ENCODE assay signal across 15 cellular contexts in genomic region chr13:28441533-28441928, GRCh38. TPM values are rescaled to one million over a fixed set of nuclear protein-coding genes. Genes with fewer than 3 reads are reported as not detected.
DNase-seq lines count a peak whose midpoint lies in the region; ATAC-seq and TF ChIP-seq lines count a peak whose summit lies in the region.
"Had no signal": no experiment of that assay in that cellular context is flagged by ENCODE, and none has a peak within 500 bp of the region (broad histone marks: within the 10 kb centered on the region; RNA-seq: fewer than 3 reads in every experiment).

No MANE protein-coding gene starts in this region.

- H3K4me1 Mint-ChIP-seq in GM23338, result peaks cover 60% of the 10 kb centered on the region
- peaks cover 70% of the 10 kb centered on the region for H3K4me1 Mint-ChIP-seq in endothelial cell (ENCODE audit: unreplicated experiment)
- H3K4me1 Mint-ChIP-seq in MCF 10A (ENCODE audit: insufficient read depth, unreplicated experiment), result no peaks in the 10 kb centered on the region
- H3K4me1 Mint-ChIP-seq: B cell; CD4-positive, CD25-positive, alpha-beta regulatory T cell; CD8-positive, alpha-beta memory T cell had no signal

- H2AFZ ChIP-seq in GM23338 (no peak overlapping the region), Loucy (ENCODE audit: low read length) (no peak overlapping the region)
- H2AFZ ChIP-seq: GM23248 had no signal

- intact Hi-C loops in MCF 10A (cut with micrococcal nuclease), result no loop called here

- H3K36me3 ChIP-seq in GM23338 (ENCODE audit: insufficient read depth) (peaks cover 2% of the 10 kb centered on the region; the same call in 1 of the 2 replicates), Loucy (ENCODE audit: insufficient read depth, low read length) (peaks cover 42% of the 10 kb centered on the region)

- peak overlapping the region; percentile 65 for H3K9ac ChIP-seq in Loucy (ENCODE audit: low read depth, low read length, poor library complexity, severe bottlenecking)
- H3K9ac ChIP-seq: GM23248 had no signal

- peaks cover 19% of the 10 kb centered on the region; the same call in 1 of the 2 replicates for H3F3A ChIP-seq in GM23338 (replicated peaks; ENCODE audit: low read depth)
- H3F3A ChIP-seq in Loucy (ENCODE audit: low read depth), result no peaks in the 10 kb centered on the region

- H3K4me3 Mint-ChIP-seq in GM23338 (no peak overlapping the region; the same call in 2 of the 3 replicates), endothelial cell (ENCODE audit: unreplicated experiment) (peak overlapping the region; percentile 78), MCF 10A (ENCODE audit: unreplicated experiment) (no peak overlapping the region)
- H3K4me3 Mint-ChIP-seq: B cell; CD4-positive, CD25-positive, alpha-beta regulatory T cell; CD8-positive, alpha-beta memory T cell; HFFc6 had no signal

- DNase-seq in GM23338 (ENCODE audit: low spot score) (no peak), endothelial cell (ENCODE audit: low spot score) (no peak), MCF 10A (ENCODE audit: unreplicated experiment) (no peak), caudate nucleus (lab: John Stamatoyannopoulos, UW) (no peak)
- DNase-seq: C1 segment of cervical spinal cord; Caco-2; CD8-positive, alpha-beta memory T cell; GDM1; GM23248; HFFc6 had no signal

- CTCF ChIA-PET in MCF 10A (lab: Yijun Ruan, JAX), result no interaction called here

- H3K27ac ChIP-seq in GM23338 (ENCODE audit: low read depth) (peak overlapping the region; percentile 98), caudate nucleus (ENCODE audit: low read depth, low read length) (no peak overlapping the region)
- H3K27ac ChIP-seq: GM23248 had no signal

- ATAC-seq in GM23338 (no peak), HG03521 (IDR thresholded peaks at IDR 0.05; ENCODE audit: unreplicated experiment) (no peak)
- ATAC-seq: HCT116 had no signal

- TF ChIP-seq CTCF in GM23338 (conservative IDR thresholded peaks at IDR 0.05; ENCODE audit: low read depth in 2 of 2) (no peak), Loucy (conservative IDR thresholded peaks at IDR 0.05; ENCODE audit: low read length) (no peak), endothelial cell (IDR thresholded peaks at IDR 0.05; ENCODE audit: unreplicated experiment) (no peak), MCF 10A (IDR thresholded peaks at IDR 0.05; ENCODE audit: unreplicated experiment) (no peak)

- H3K27me3 Mint-ChIP-seq in GM23338 (ENCODE audit: insufficient read depth, low read depth, poor library complexity) (peaks cover 2% of the 10 kb centered on the region), endothelial cell (ENCODE audit: unreplicated experiment) (peaks cover 11% of the 10 kb centered on the region), MCF 10A (ENCODE audit: insufficient read depth, unreplicated experiment) (peaks cover 64% of the 10 kb centered on the region)

- H3K79me2 ChIP-seq in GM23338 (replicated peaks; ENCODE audit: insufficient read depth) (peaks cover 61% of the 10 kb centered on the region), Loucy (ENCODE audit: insufficient read depth, low read length) (peaks cover 68% of the 10 kb centered on the region)

- H3K27me3 ChIP-seq in GM23338 (ENCODE audit: insufficient read depth) (no peaks in the 10 kb centered on the region), Loucy (ENCODE audit: insufficient read depth, low read length, poor library complexity, severe bottlenecking) (peaks cover under 1% of the 10 kb centered on the region)

- no peak overlapping the region for H3K4me2 ChIP-seq in GM23338
- H3K4me2 ChIP-seq in Loucy (ENCODE audit: low read depth, low read length, poor library complexity, severe bottlenecking), result peak overlapping the region; percentile 60

- H3K9me2 ChIP-seq in GM23338 (ENCODE audit: insufficient read depth) (no peaks in the 10 kb centered on the region), Loucy (replicated peaks; ENCODE audit: low read depth, low read length) (no peaks in the 10 kb centered on the region)

- H3K9me3 Mint-ChIP-seq in GM23338, result peaks cover 13% of the 10 kb centered on the region
- no peaks in the 10 kb centered on the region for H3K9me3 Mint-ChIP-seq in endothelial cell (ENCODE audit: unreplicated experiment)
- peaks cover 15% of the 10 kb centered on the region for H3K9me3 Mint-ChIP-seq in MCF 10A (ENCODE audit: unreplicated experiment)
- H3K9me3 Mint-ChIP-seq: HFFc6 had no signal

- BruUV-seq in MCF 10A (replicated peaks; lab: Mats Ljungman, UMichigan), result no TSS peak

- H3K4me3 ChIP-seq in GM23338 (no peak overlapping the region), Loucy (ENCODE audit: low read length, poor library complexity, severe bottlenecking) (peak overlapping the region; percentile 33)
- H3K4me3 ChIP-seq: GM23248 had no signal

- H3K27ac Mint-ChIP-seq in GM23338, result peak overlapping the region; percentile 98
- H3K27ac Mint-ChIP-seq in endothelial cell (ENCODE audit: unreplicated experiment), result peak overlapping the region; percentile 33
- no peak overlapping the region for H3K27ac Mint-ChIP-seq in MCF 10A (ENCODE audit: low read depth, unreplicated experiment)
- H3K27ac Mint-ChIP-seq: B cell; CD8-positive, alpha-beta memory T cell; HFFc6 had no signal

- H3K36me3 Mint-ChIP-seq in GM23338 (ENCODE audit: low read depth), result peaks cover 79% of the 10 kb centered on the region
- H3K36me3 Mint-ChIP-seq in endothelial cell (ENCODE audit: low read depth, unreplicated experiment), result peaks cover 71% of the 10 kb centered on the region
- H3K36me3 Mint-ChIP-seq in MCF 10A (ENCODE audit: insufficient read depth, unreplicated experiment), result no peaks in the 10 kb centered on the region
- H3K36me3 Mint-ChIP-seq: CD4-positive, CD25-positive, alpha-beta regulatory T cell had no signal

- H4K20me1 ChIP-seq in GM23338 (replicated peaks; ENCODE audit: insufficient read depth) (no peaks in the 10 kb centered on the region), Loucy (ENCODE audit: insufficient read depth, low read length, poor library complexity, severe bottlenecking) (no peaks in the 10 kb centered on the region)

- POLR2A ChIA-PET in MCF 10A (lab: Yijun Ruan, JAX), result no interaction called here

- H3K4me1 ChIP-seq in GM23338 (ENCODE audit: insufficient read depth) (peaks cover 46% of the 10 kb centered on the region), Loucy (ENCODE audit: insufficient read depth, low read length, poor library complexity, severe bottlenecking) (peaks cover 79% of the 10 kb centered on the region)
- H3K4me1 ChIP-seq: Caco-2 had no signal

- H3K9me3 ChIP-seq in Loucy (ENCODE audit: insufficient read depth, low read depth, low read length), result peaks cover under 1% of the 10 kb centered on the region; the same call in 1 of the 2 replicates
- H3K9me3 ChIP-seq: Caco-2 had no signal

TF ChIP-seq in GM23338, 12 proteins besides CTCF, POLR2A, EP300 and RAD21 (continues in another document):
- no peak for TF ChIP-seq POLR2AphosphoS5 (IDR thresholded peaks at IDR 0.05; ENCODE audit: low read depth)
- no peak for TF ChIP-seq ZNF114 (CRISPR knock-in tag; IDR thresholded peaks at IDR 0.05)
- TF ChIP-seq, protein P1, sequence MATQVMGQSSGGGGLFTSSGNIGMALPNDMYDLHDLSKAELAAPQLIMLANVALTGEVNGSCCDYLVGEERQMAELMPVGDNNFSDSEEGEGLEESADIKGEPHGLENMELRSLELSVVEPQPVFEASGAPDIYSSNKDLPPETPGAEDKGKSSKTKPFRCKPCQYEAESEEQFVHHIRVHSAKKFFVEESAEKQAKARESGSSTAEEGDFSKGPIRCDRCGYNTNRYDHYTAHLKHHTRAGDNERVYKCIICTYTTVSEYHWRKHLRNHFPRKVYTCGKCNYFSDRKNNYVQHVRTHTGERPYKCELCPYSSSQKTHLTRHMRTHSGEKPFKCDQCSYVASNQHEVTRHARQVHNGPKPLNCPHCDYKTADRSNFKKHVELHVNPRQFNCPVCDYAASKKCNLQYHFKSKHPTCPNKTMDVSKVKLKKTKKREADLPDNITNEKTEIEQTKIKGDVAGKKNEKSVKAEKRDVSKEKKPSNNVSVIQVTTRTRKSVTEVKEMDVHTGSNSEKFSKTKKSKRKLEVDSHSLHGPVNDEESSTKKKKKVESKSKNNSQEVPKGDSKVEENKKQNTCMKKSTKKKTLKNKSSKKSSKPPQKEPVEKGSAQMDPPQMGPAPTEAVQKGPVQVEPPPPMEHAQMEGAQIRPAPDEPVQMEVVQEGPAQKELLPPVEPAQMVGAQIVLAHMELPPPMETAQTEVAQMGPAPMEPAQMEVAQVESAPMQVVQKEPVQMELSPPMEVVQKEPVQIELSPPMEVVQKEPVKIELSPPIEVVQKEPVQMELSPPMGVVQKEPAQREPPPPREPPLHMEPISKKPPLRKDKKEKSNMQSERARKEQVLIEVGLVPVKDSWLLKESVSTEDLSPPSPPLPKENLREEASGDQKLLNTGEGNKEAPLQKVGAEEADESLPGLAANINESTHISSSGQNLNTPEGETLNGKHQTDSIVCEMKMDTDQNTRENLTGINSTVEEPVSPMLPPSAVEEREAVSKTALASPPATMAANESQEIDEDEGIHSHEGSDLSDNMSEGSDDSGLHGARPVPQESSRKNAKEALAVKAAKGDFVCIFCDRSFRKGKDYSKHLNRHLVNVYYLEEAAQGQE (IDR thresholded peaks at IDR 0.05; ENCODE audit: unreplicated experiment), result no peak
- no peak for TF ChIP-seq CREB1 (CRISPR knock-in tag; IDR thresholded peaks at IDR 0.05; ENCODE audit: low read depth)
- no peak for TF ChIP-seq STAT1 (IDR thresholded peaks at IDR 0.05; ENCODE audit: unreplicated experiment)
- TF ChIP-seq NANOG (IDR thresholded peaks at IDR 0.05; ENCODE audit: borderline replicate concordance), result no peak

RNA-seq across cellular contexts. Expression of gene FLT1, which starts 53.4 kb away (rescaled TPM):
- 112 and 116 TPM in 2 replicates for total RNA-seq in GM23338 (2014; rRNA removed; shearing (Covaris generic))
- polyA plus RNA-seq in GM23338 (2016; fragmentation: Nextera tagmentation; extraction: Ambion mirVana), result 22.3 and 26.8 TPM in 2 replicates
- total RNA-seq in endothelial cell (ENCODE audit: unreplicated experiment) (759 TPM), MCF 10A (2022) (not detected in 2 replicates)
- polyA plus RNA-seq: CD8-positive, alpha-beta memory T cell had no signal

Comparison
In these comparisons a context has a peak if more than half of its experiments do, and no peak if none do; other contexts are left out.
1. RNA of gene FLT1, which starts 53.4 kb away (total RNA-seq): 759 TPM in endothelial cell (single experiment) and 112 to 116 TPM in GM23338; not detected in MCF 10A; every median in the first group is over 100 times any median in the second.